In the genomic region with DNA sequence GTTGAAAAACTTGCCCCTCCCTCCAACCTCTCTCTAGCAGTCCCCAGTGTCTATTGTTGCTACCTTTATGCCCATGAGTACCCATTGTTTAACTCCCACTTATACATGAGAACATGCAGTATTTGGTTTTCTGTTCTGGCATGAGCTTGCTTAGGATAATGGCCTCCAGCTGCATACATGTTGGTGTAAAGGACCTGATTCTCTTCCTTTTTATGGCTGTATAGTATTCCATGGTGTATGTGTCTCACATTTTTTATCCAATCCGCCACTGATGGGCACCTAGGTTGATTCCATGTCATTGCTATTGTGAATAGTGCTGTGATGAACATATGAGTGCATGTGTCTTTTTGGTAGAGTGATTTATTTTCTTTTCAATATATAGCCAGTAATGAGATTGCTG, we compare ENCODE assay signal across 1 cellular context.
TF ChIP-seq lines count a peak whose summit lies in the region.

No MANE protein-coding gene starts in this region.

TF ChIP-seq in HEK293, 187 proteins besides CTCF, POLR2A, EP300 and RAD21 (continued from another document):
- TF ChIP-seq, protein P1, sequence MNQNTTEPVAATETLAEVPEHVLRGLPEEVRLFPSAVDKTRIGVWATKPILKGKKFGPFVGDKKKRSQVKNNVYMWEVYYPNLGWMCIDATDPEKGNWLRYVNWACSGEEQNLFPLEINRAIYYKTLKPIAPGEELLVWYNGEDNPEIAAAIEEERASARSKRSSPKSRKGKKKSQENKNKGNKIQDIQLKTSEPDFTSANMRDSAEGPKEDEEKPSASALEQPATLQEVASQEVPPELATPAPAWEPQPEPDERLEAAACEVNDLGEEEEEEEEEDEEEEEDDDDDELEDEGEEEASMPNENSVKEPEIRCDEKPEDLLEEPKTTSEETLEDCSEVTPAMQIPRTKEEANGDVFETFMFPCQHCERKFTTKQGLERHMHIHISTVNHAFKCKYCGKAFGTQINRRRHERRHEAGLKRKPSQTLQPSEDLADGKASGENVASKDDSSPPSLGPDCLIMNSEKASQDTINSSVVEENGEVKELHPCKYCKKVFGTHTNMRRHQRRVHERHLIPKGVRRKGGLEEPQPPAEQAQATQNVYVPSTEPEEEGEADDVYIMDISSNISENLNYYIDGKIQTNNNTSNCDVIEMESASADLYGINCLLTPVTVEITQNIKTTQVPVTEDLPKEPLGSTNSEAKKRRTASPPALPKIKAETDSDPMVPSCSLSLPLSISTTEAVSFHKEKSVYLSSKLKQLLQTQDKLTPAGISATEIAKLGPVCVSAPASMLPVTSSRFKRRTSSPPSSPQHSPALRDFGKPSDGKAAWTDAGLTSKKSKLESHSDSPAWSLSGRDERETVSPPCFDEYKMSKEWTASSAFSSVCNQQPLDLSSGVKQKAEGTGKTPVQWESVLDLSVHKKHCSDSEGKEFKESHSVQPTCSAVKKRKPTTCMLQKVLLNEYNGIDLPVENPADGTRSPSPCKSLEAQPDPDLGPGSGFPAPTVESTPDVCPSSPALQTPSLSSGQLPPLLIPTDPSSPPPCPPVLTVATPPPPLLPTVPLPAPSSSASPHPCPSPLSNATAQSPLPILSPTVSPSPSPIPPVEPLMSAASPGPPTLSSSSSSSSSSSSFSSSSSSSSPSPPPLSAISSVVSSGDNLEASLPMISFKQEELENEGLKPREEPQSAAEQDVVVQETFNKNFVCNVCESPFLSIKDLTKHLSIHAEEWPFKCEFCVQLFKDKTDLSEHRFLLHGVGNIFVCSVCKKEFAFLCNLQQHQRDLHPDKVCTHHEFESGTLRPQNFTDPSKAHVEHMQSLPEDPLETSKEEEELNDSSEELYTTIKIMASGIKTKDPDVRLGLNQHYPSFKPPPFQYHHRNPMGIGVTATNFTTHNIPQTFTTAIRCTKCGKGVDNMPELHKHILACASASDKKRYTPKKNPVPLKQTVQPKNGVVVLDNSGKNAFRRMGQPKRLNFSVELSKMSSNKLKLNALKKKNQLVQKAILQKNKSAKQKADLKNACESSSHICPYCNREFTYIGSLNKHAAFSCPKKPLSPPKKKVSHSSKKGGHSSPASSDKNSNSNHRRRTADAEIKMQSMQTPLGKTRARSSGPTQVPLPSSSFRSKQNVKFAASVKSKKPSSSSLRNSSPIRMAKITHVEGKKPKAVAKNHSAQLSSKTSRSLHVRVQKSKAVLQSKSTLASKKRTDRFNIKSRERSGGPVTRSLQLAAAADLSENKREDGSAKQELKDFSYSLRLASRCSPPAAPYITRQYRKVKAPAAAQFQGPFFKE (tag by site-specific recombination; IDR thresholded peaks at IDR 0.05; ENCODE audit: borderline replicate concordance) = no peak
- TF ChIP-seq ZNF302 (tag by site-specific recombination; IDR thresholded peaks at IDR 0.05; ENCODE audit: low read depth) (no peak), SCRT2 (tag by site-specific recombination; IDR thresholded peaks at IDR 0.05) (no peak), TCF7L2 (IDR thresholded peaks at IDR 0.05; ENCODE audit: borderline replicate concordance, low read depth, low read length) (no peak), ZNF26 (tag by site-specific recombination; IDR thresholded peaks at IDR 0.05) (no peak)
TF ChIP-seq in HEK293: peak in this region for 3.
